In genomic region chr18:76451475-76452331, GRCh38 we compare ENCODE assay signal across 8 cellular contexts. TPM values are rescaled to one million over a fixed set of nuclear protein-coding genes. Genes with fewer than 3 reads are reported as not detected.
DNase-seq lines count a peak whose midpoint lies in the region; ATAC-seq and TF ChIP-seq lines count a peak whose summit lies in the region.

No MANE protein-coding gene starts in this region.

- H3K27ac ChIP-seq in WERI-Rb-1 = peak overlapping the region; percentile 96
- H3K27ac ChIP-seq in neutrophil = peak overlapping the region; percentile 95
- no peak overlapping the region for H3K27ac ChIP-seq in OCI-LY7 (ENCODE audit: low read depth, low read length, poor library complexity, severe bottlenecking)

- H3K79me2 ChIP-seq in OCI-LY7 (ENCODE audit: insufficient read depth, low read depth, low read length) = peaks cover 93% of the 10 kb centered on the region

- no peak overlapping the region for H2AFZ ChIP-seq in OCI-LY7 (ENCODE audit: low read length)

- H3K9me2 ChIP-seq in OCI-LY7 (ENCODE audit: insufficient read depth, low read length) = no peaks in the 10 kb centered on the region

- no peak for ATAC-seq in GM21737 (IDR thresholded peaks at IDR 0.05; ENCODE audit: unreplicated experiment)
- no peak for ATAC-seq in GM21526 (IDR thresholded peaks at IDR 0.05; ENCODE audit: low FRiP score, unreplicated experiment)

- intact Hi-C loops in OCI-LY7 (cut with micrococcal nuclease; ENCODE audit: unreplicated experiment) = no loop called here

- H3K4me3 ChIP-seq in WERI-Rb-1 (ENCODE audit: low read depth, low read length) = peak overlapping the region; percentile 57
- peak overlapping the region; percentile 47 for H3K4me3 ChIP-seq in fibroblast of pulmonary artery (replicated peaks; ENCODE audit: low read depth, low read length)
- peak overlapping the region; percentile 71 to 74 for H3K4me3 ChIP-seq in neutrophil (ENCODE audit: low read depth in 1 of 2, low read length in 1 of 2)
- no peak overlapping the region for H3K4me3 ChIP-seq in OCI-LY7 (ENCODE audit: low read depth, low read length, poor library complexity, severe bottlenecking)

- BruUV-seq in OCI-LY7 (replicated peaks; lab: Mats Ljungman, UMichigan) = no TSS peak

- POLR2A ChIA-PET in OCI-LY7 (lab: Charles Lee) = no interaction called here

- DNase-seq in stimulated activated CD4-positive, alpha-beta T cell treated with anti-CD3 and anti-CD28 coated beads, Interleukin-15, amount 100 ng/mL, for 24 hours = peak; percentile 18
- no peak for DNase-seq in stimulated activated CD4-positive, alpha-beta T cell treated with anti-CD3 and anti-CD28 coated beads, Interleukin-2, amount 100 ng/mL, for 24 hours
- DNase-seq in WERI-Rb-1 (peak; percentile 50), fibroblast of pulmonary artery (ENCODE audit: low read depth) (no peak), OCI-LY7 (ENCODE audit: low spot score) (no peak)

- H3K4me1 ChIP-seq in neutrophil (ENCODE audit: control insufficient read depth in 1 of 2, insufficient read depth in 1 of 2, low read depth in 1 of 2, low read length in 1 of 2) = peaks cover 96 to 97% of the 10 kb centered on the region in 2 experiments
- H3K4me1 ChIP-seq in OCI-LY7 (ENCODE audit: insufficient read depth, low read length, poor library complexity, severe bottlenecking) = peaks cover 6% of the 10 kb centered on the region

- no peaks in the 10 kb centered on the region for H3K27me3 ChIP-seq in WERI-Rb-1 (ENCODE audit: insufficient read depth, low read depth, severe bottlenecking)
- no peaks in the 10 kb centered on the region for H3K27me3 ChIP-seq in neutrophil

- CTCF ChIA-PET in OCI-LY7 (lab: Charles Lee; ENCODE audit: unreplicated experiment) = no interaction called here

- H3K36me3 ChIP-seq in WERI-Rb-1 = no peaks in the 10 kb centered on the region; the same call in 1 of the 2 replicates
- H3K36me3 ChIP-seq in neutrophil = no peaks in the 10 kb centered on the region
- no peaks in the 10 kb centered on the region for H3K36me3 ChIP-seq in OCI-LY7 (ENCODE audit: insufficient read depth, low read length)

- no peak overlapping the region for H3K4me2 ChIP-seq in OCI-LY7 (ENCODE audit: low read length)

- no peak for TF ChIP-seq CTCF in WERI-Rb-1 (IDR thresholded peaks at IDR 0.05; ENCODE audit: low read depth, low read length)
- TF ChIP-seq CTCF in fibroblast of pulmonary artery (IDR thresholded peaks at IDR 0.05; ENCODE audit: low read length, missing control alignments) = no peak
- TF ChIP-seq CTCF in neutrophil (IDR thresholded peaks at IDR 0.05) = no peak
- TF ChIP-seq CTCF in OCI-LY7 (conservative IDR thresholded peaks at IDR 0.05; ENCODE audit: low read length) = no peak

- peaks cover 6% of the 10 kb centered on the region for H4K20me1 ChIP-seq in OCI-LY7 (ENCODE audit: insufficient read depth, low read length)

- H3K9me3 ChIP-seq in WERI-Rb-1 (ENCODE audit: severe bottlenecking) (no peaks in the 10 kb centered on the region), neutrophil (no peaks in the 10 kb centered on the region), OCI-LY7 (ENCODE audit: low read length) (no peaks in the 10 kb centered on the region)

RNA-seq across cellular contexts. Expression of gene ZNF516, which starts 43.3 kb away (rescaled TPM):
- 14.3 and 16.2 TPM in 2 replicates for total RNA-seq in OCI-LY7 (2014; rRNA removed; shearing (Covaris generic))
- 32.3 and 38.2 TPM in 2 replicates for total RNA-seq in OCI-LY7 (2022)

Comparison
In these comparisons a context has a peak if more than half of its experiments do, and no peak if none do; other contexts are left out.
1. DNase-seq: peak in stimulated activated CD4-positive, alpha-beta T cell treated with anti-CD3 and anti-CD28 coated beads, Interleukin-15, amount 100 ng/mL, for 24 hours (single experiment) and WERI-Rb-1 (single experiment); none in stimulated activated CD4-positive, alpha-beta T cell treated with anti-CD3 and anti-CD28 coated beads, Interleukin-2, amount 100 ng/mL, for 24 hours (0 of 2), fibroblast of pulmonary artery (single experiment) and OCI-LY7 (single experiment).